ENCODE assay signal across 8 cellular contexts in genomic region chr10:45972106-45972812, GRCh38. TPM values are rescaled to one million over a fixed set of nuclear protein-coding genes. Genes with fewer than 3 reads are reported as not detected.
DNase-seq lines count a peak whose midpoint lies in the region; ATAC-seq and TF ChIP-seq lines count a peak whose summit lies in the region.
"Not testable (repeated sequence)": the region's sequence is repeated elsewhere in the genome, so short reads cannot be mapped to it uniquely, and the experiment has no call there.

A gene with protein sequence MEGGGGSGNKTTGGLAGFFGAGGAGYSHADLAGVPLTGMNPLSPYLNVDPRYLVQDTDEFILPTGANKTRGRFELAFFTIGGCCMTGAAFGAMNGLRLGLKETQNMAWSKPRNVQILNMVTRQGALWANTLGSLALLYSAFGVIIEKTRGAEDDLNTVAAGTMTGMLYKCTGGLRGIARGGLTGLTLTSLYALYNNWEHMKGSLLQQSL (plus strand): TSS chr10:45972489. CDS start chr10:45972625, 136 bp downstream.

- not testable (repeated sequence) for TF ChIP-seq EP300 in gastroesophageal sphincter (IDR thresholded peaks at IDR 0.05)

- intact Hi-C loops in activated naive CD4-positive, alpha-beta T cell treated with anti-CD3 and anti-CD28 coated beads for 36 hours (cut with micrococcal nuclease) = loop anchor here (1.0 to 10.0 kb wide), 3 partner anchors 51 to 967 kb away; partner anchors contain the start of gene ZNF22

- CTCF ChIA-PET in activated naive CD4-positive, alpha-beta T cell treated with anti-CD3 and anti-CD28 coated beads for 36 hours (lab: Charles Lee) = interaction anchor here (0.6 kb wide), 1 partner anchor 12 kb away, joined by 3 read pairs; no protein-coding TSS in a partner anchor

- H3K4me3 ChIP-seq in gastroesophageal sphincter (peak within 1 kb of the TSS; percentile 58 to 69), neuron (ENCODE audit: low read length) (peak within 1 kb of the TSS; percentile 98)

- H3K36me3 ChIP-seq in gastroesophageal sphincter = peaks cover 0 to 12% of the 10 kb centered on the region in 2 donors
- not testable (repeated sequence) for H3K36me3 ChIP-seq in neuron (ENCODE audit: insufficient read depth, low read length)

- H3K9me3 Mint-ChIP-seq in activated naive CD4-positive, alpha-beta T cell treated with anti-CD3 and anti-CD28 coated beads for 36 hours; stimulated activated naive CD8-positive, alpha-beta T cell treated with anti-CD3 and anti-CD28 coated beads, Interleukin-15, amount 100 ng/mL, for 72 hours: not testable (repeated sequence)

- peak within 1 kb of the TSS; percentile 36 to 81 (median 76) for H3K27ac ChIP-seq in gastroesophageal sphincter

- peak within 1 kb of the TSS; percentile 61 for H2AFZ ChIP-seq in neuron (ENCODE audit: low read depth, low read length)

- H3K27me3 Mint-ChIP-seq in activated naive CD4-positive, alpha-beta T cell treated with anti-CD3 and anti-CD28 coated beads for 36 hours (ENCODE audit: low read depth); stimulated activated naive CD8-positive, alpha-beta T cell treated with anti-CD3 and anti-CD28 coated beads, Interleukin-15, amount 100 ng/mL, for 72 hours: not testable (repeated sequence)

- H3K27me3 ChIP-seq in gastroesophageal sphincter; neuron (ENCODE audit: insufficient read depth, low read length): not testable (repeated sequence)

- peaks cover 29% of the 10 kb centered on the region for H3K4me1 Mint-ChIP-seq in activated naive CD4-positive, alpha-beta T cell treated with anti-CD3 and anti-CD28 coated beads for 36 hours (ENCODE audit: low read depth)
- H3K4me1 Mint-ChIP-seq in stimulated activated naive CD8-positive, alpha-beta T cell treated with anti-CD3 and anti-CD28 coated beads, Interleukin-15, amount 100 ng/mL, for 72 hours = peaks cover 36% of the 10 kb centered on the region

- 0 to 1% methylated on average over 14 to 15 of the region's 60 CpGs for WGBS in gastroesophageal sphincter (ENCODE audit: low coverage in 1 of 2), 2 donors

- ATAC-seq in SK-N-SH treated with all-trans-retinoic acid at 6 μM for 48 hours = peak; percentile 86
- ATAC-seq in gastroesophageal sphincter = peak; percentile 93
- ATAC-seq in stimulated activated naive CD8-positive, alpha-beta T cell treated with anti-CD3 and anti-CD28 coated beads, Interleukin-15, amount 100 ng/mL, for 72 hours = peak; percentile 94

- H3K4me1 ChIP-seq in gastroesophageal sphincter = peaks cover 0 to 32% (median 10%) of the 10 kb centered on the region in 3 donors
- H3K4me1 ChIP-seq in neuron (ENCODE audit: insufficient read depth, low read length) = peaks cover 12% of the 10 kb centered on the region

- peak within 1 kb of the TSS; percentile 82 for H3K27ac Mint-ChIP-seq in activated naive CD4-positive, alpha-beta T cell treated with anti-CD3 and anti-CD28 coated beads for 36 hours
- peak within 1 kb of the TSS; percentile 96 to 98 for H3K27ac Mint-ChIP-seq in stimulated activated naive CD8-positive, alpha-beta T cell treated with anti-CD3 and anti-CD28 coated beads, Interleukin-15, amount 100 ng/mL, for 72 hours

- peak within 1 kb of the TSS; percentile 93 for H3K4me3 Mint-ChIP-seq in activated naive CD4-positive, alpha-beta T cell treated with anti-CD3 and anti-CD28 coated beads for 36 hours
- H3K4me3 Mint-ChIP-seq in stimulated activated naive CD8-positive, alpha-beta T cell treated with anti-CD3 and anti-CD28 coated beads, Interleukin-15, amount 100 ng/mL, for 72 hours = peak within 1 kb of the TSS; percentile 98 to 99

- not testable (repeated sequence) for TF ChIP-seq CTCF in gastroesophageal sphincter (IDR thresholded peaks at IDR 0.05)

- H3K9me3 ChIP-seq in gastroesophageal sphincter; neuron (ENCODE audit: low read length): not testable (repeated sequence)

- DNase-seq in GDM1 (lab: John Stamatoyannopoulos, UW) (peak; percentile 63), HCEC 1CT (peak; percentile 78), MV-4-11 (lab: John Stamatoyannopoulos, UW) (peak; percentile 75)
- DNase-seq in activated naive CD4-positive, alpha-beta T cell treated with anti-CD3 and anti-CD28 coated beads for 36 hours = peak; percentile 89
- peak; percentile 80 to 85 for DNase-seq in stimulated activated naive CD8-positive, alpha-beta T cell treated with anti-CD3 and anti-CD28 coated beads, Interleukin-15, amount 100 ng/mL, for 72 hours

- H3K36me3 Mint-ChIP-seq in activated naive CD4-positive, alpha-beta T cell treated with anti-CD3 and anti-CD28 coated beads for 36 hours (ENCODE audit: low read depth) = not testable (repeated sequence)

- TF ChIP-seq POLR2A in gastroesophageal sphincter (IDR thresholded peaks at IDR 0.05) = peak; percentile 21 to 30

RNA-seq across cellular contexts. Expression of the gene that starts here (rescaled TPM):
- 10 to 100 TPM; 52.5 to 54.3 TPM for total RNA-seq in activated naive CD4-positive, alpha-beta T cell treated with anti-CD3 and anti-CD28 coated beads for 36 hours
- 10 to 100 TPM; 56.8 to 80.9 (median 64.5) TPM for total RNA-seq in gastroesophageal sphincter

Comparison
In these comparisons a context has a peak if more than half of its experiments do, and no peak if none do; other contexts are left out.
1. Peak in every context shown above with its lines: DNase-seq, ATAC-seq, H3K4me3 ChIP-seq and H3K27ac ChIP-seq.